ENCODE assay signal across 20 cellular contexts in genomic region chr5:149886060-149886459, GRCh38. TPM values are rescaled to one million over a fixed set of nuclear protein-coding genes. Genes with fewer than 3 reads are reported as not detected.
DNase-seq lines count a peak whose midpoint lies in the region; ATAC-seq, FAIRE-seq and TF ChIP-seq lines count a peak whose summit lies in the region.
"Had no signal": no experiment of that assay in that cellular context is flagged by ENCODE, and none has a peak within 500 bp of the region (broad histone marks: within the 10 kb centered on the region; RNA-seq: fewer than 3 reads in every experiment).

No MANE protein-coding gene starts in this region.

- peaks cover 17% of the 10 kb centered on the region for H3K4me1 Mint-ChIP-seq in astrocyte (ENCODE audit: low read depth, unreplicated experiment)
- H3K4me1 Mint-ChIP-seq: naive thymus-derived CD8-positive, alpha-beta T cell had no signal

- H3K4me2 ChIP-seq in astrocyte (ENCODE audit: low read length), result peak overlapping the region; percentile 74

- no peaks in the 10 kb centered on the region for H3K9me3 ChIP-seq in astrocyte (ENCODE audit: insufficient read depth, low read depth, low read length)
- no peaks in the 10 kb centered on the region for H3K9me3 ChIP-seq in small intestine (ENCODE audit: control insufficient read depth, low read depth)

- H3K36me3 Mint-ChIP-seq in astrocyte (ENCODE audit: low read depth, unreplicated experiment), result no peaks in the 10 kb centered on the region
- H3K36me3 Mint-ChIP-seq: activated CD4-positive, alpha-beta memory T cell treated with anti-CD3 and anti-CD28 coated beads for 36 hours; naive thymus-derived CD8-positive, alpha-beta T cell; WTC11 had no signal

- TF ChIP-seq CTCF in astrocyte (IDR thresholded peaks at IDR 0.05; ENCODE audit: insufficient read depth, low read depth, low read length), result no peak

- DNase-seq in ELR (ENCODE audit: low read depth) (peak; percentile 54), astrocyte (ENCODE audit: low read depth) (peak; percentile 85), fibroblast of peridontal ligament (ENCODE audit: extremely low read depth) (peak; percentile 21), renal cortical epithelial cell (ENCODE audit: low read depth) (peak; percentile 66), small intestine (no peak), mucosa of gallbladder (ENCODE audit: low spot score) (no peak), iPS-NIHi11 (ENCODE audit: low spot score) (no peak)
- DNase-seq: activated CD4-positive, alpha-beta memory T cell treated with anti-CD3 and anti-CD28 coated beads for 36 hours; DND-41; naive thymus-derived CD8-positive, alpha-beta T cell; NCI-H1417 treated with DMSO at 0.1 percent for 48 hours; NCI-H510A; stimulated activated naive CD4-positive, alpha-beta T cell treated with Interleukin-2 at 50 U/mL for 16 hours; trophoblast cell had no signal

- FAIRE-seq in astrocyte (lab: Jason Lieb, UNC) (no peak), small intestine (lab: Jason Lieb, UNC) (no peak)
- FAIRE-seq: islet of Langerhans had no signal

- no peaks in the 10 kb centered on the region for H3K36me3 ChIP-seq in astrocyte (ENCODE audit: insufficient read depth, low read length)
- no peaks in the 10 kb centered on the region for H3K36me3 ChIP-seq in small intestine (ENCODE audit: control insufficient read depth in 2 of 2, insufficient read depth in 2 of 2, low read length in 2 of 2)

- H3K27ac ChIP-seq in astrocyte (ENCODE audit: low read depth, low read length) (no peak overlapping the region), small intestine (ENCODE audit: low read depth in 1 of 2, low read length in 1 of 2) (no peak overlapping the region)

- H4K20me1 ChIP-seq in astrocyte (ENCODE audit: insufficient read depth, low read length), result no peaks in the 10 kb centered on the region

- no peak overlapping the region for H3K9ac ChIP-seq in astrocyte (ENCODE audit: low read length)

- H3K4me3 ChIP-seq in astrocyte (ENCODE audit: insufficient read depth, low read depth, low read length) (no peak overlapping the region), small intestine (ENCODE audit: low read depth in 1 of 2, low read length in 2 of 2) (no peak overlapping the region)
- H3K4me3 ChIP-seq: lung had no signal

- no peak for ATAC-seq in HG03159 (IDR thresholded peaks at IDR 0.05; ENCODE audit: unreplicated experiment)
- ATAC-seq: HCT116; naive thymus-derived CD8-positive, alpha-beta T cell; WTC11 had no signal

- peak overlapping the region; percentile 85 for H3K27ac Mint-ChIP-seq in astrocyte (ENCODE audit: unreplicated experiment)
- H3K27ac Mint-ChIP-seq: activated CD4-positive, alpha-beta memory T cell treated with anti-CD3 and anti-CD28 coated beads for 36 hours; naive thymus-derived CD8-positive, alpha-beta T cell; WTC11 had no signal

- H3K4me1 ChIP-seq in astrocyte (ENCODE audit: insufficient read depth, low read length) (peaks cover 26% of the 10 kb centered on the region), small intestine (ENCODE audit: control insufficient read depth in 2 of 2, insufficient read depth in 1 of 2, low read depth in 1 of 2, low read length in 1 of 2) (peaks cover 0 to 2% of the 10 kb centered on the region in 2 donors)

- no peaks in the 10 kb centered on the region for H3K79me2 ChIP-seq in astrocyte (ENCODE audit: insufficient read depth, low read length)

- WGBS in small intestine, 3 donors, result 90 to 94% (median 93%) methylated on average over 7 of the region's 7 CpGs

- no peaks in the 10 kb centered on the region for H3K9me3 Mint-ChIP-seq in astrocyte (ENCODE audit: unreplicated experiment)
- H3K9me3 Mint-ChIP-seq: activated CD4-positive, alpha-beta memory T cell treated with anti-CD3 and anti-CD28 coated beads for 36 hours; naive thymus-derived CD8-positive, alpha-beta T cell had no signal

- H3K27me3 Mint-ChIP-seq in astrocyte (ENCODE audit: low read depth, unreplicated experiment), result no peaks in the 10 kb centered on the region

- no peak overlapping the region for H3K4me3 Mint-ChIP-seq in astrocyte (ENCODE audit: unreplicated experiment)
- H3K4me3 Mint-ChIP-seq: activated CD4-positive, alpha-beta memory T cell treated with anti-CD3 and anti-CD28 coated beads for 36 hours; naive thymus-derived CD8-positive, alpha-beta T cell; WTC11 had no signal

- H3K27me3 ChIP-seq in astrocyte (ENCODE audit: insufficient read depth, low read length) (no peaks in the 10 kb centered on the region), small intestine (ENCODE audit: control insufficient read depth in 2 of 2, insufficient read depth in 2 of 2, low read length in 2 of 2) (no peaks in the 10 kb centered on the region)

- H2AFZ ChIP-seq in astrocyte (ENCODE audit: low read depth, low read length), result peak overlapping the region; percentile 30

RNA-seq across cellular contexts. Expression of gene PDE6A, which starts 58.5 kb away (rescaled TPM):
- total RNA-seq in astrocyte (0.14 and 0.17 TPM in 2 replicates), renal cortical epithelial cell (0.10 TPM in 1 of 2 replicates, not detected in the other), mucosa of gallbladder (not detected)
- polyA plus RNA-seq in small intestine, result under 1 TPM in 1 of 3 donors, not detected in 2; 0.03 TPM
- total RNA-seq: activated CD4-positive, alpha-beta memory T cell treated with anti-CD3 and anti-CD28 coated beads for 36 hours; cerebellum; naive thymus-derived CD8-positive, alpha-beta T cell; WTC11 had no signal
- polyA plus RNA-seq: naive thymus-derived CD8-positive, alpha-beta T cell had no signal

Comparison
In these comparisons a context has a peak if more than half of its experiments do, and no peak if none do; other contexts are left out.
1. DNase-seq: peak in ELR (single experiment), astrocyte (single experiment), fibroblast of peridontal ligament (single experiment) and renal cortical epithelial cell (single experiment); none in small intestine (single experiment), mucosa of gallbladder (single experiment) and iPS-NIHi11 (single experiment).